8 cellular contexts compared by ENCODE assay signal in the genomic region with DNA sequence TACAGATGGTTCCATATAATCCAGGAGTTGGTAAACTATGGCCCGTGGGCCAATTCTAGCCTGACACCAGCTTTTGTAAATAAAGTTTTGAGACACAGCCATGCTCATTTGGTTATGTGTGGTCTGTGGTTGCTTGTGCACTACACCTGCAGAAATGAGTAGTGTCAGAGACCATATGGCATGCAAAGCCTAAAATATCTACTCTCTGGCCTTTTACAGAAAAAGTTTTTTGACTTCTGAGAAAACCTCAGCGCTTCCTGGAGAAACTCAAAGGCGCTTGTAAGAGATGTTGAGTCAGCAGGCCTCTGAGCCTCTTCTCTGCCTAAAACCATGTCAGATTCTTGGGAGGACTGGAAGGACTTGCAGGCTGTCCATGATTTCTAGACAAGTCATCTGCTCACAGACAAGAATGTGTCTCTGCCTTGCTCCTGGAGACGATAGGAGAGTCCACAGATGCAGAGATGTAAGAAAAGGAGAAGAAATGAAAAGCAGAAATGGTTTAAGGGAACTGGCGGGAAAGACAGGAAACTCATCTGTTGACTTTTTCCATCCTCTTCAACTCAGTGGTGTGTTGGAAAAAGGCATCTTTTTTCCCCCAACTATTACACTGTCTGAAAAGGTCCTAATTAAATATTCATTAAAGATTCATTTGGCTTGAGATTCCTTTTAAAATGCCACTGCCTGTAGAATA. TPM values are rescaled to one million over a fixed set of nuclear protein-coding genes. Genes with fewer than 3 reads are reported as not detected.
A peak's percentile ranks its signal among the peaks of the same experiment; 100 is the strongest.
DNase-seq lines count a peak whose midpoint lies in the region; ATAC-seq and TF ChIP-seq lines count a peak whose summit lies in the region.

No MANE protein-coding gene starts in this region.

- H3K27me3 Mint-ChIP-seq in natural killer cell (ENCODE audit: low read depth in 2 of 2) = no peaks in the 10 kb centered on the region

- peaks cover 91 to 96% of the 10 kb centered on the region in 2 donors for H3K4me1 Mint-ChIP-seq in natural killer cell

- H3K9me3 Mint-ChIP-seq in natural killer cell = no peaks in the 10 kb centered on the region

- peak overlapping the region; percentile 72 to 83 for H3K27ac Mint-ChIP-seq in natural killer cell

- ATAC-seq in HG03103 (IDR thresholded peaks at IDR 0.05; ENCODE audit: low read depth, unreplicated experiment) (peak; percentile 85), natural killer cell (peak; percentile 41 to 47 (median 45)), SK-N-SH treated with all-trans-retinoic acid at 6 μM for 48 hours (no peak)

- H3K36me3 Mint-ChIP-seq in natural killer cell = no peaks in the 10 kb centered on the region

- peak overlapping the region; percentile 69 for H3K4me3 Mint-ChIP-seq in natural killer cell

- no peak for TF ChIP-seq CTCF in natural killer cell (IDR thresholded peaks at IDR 0.05)

- peak; percentile 44 for DNase-seq in NOMO-1 treated with DMSO at 0.1 percent for 48 hours (lab: John Stamatoyannopoulos, UW; ENCODE audit: unreplicated experiment)
- no peak for DNase-seq in NOMO-1 treated with dmso at 0.1 percent for 144 hours (lab: John Stamatoyannopoulos, UW; ENCODE audit: unreplicated experiment)
- peak; percentile 45 for DNase-seq in activated CD4-positive, CD25-positive, alpha-beta regulatory T cell treated with anti-CD3 and anti-CD28 coated beads, Interleukin-2, amount 50 U/mL, for 16 hours (ENCODE audit: low read depth, low spot score)
- no peak for DNase-seq in natural killer cell
- no peak for DNase-seq in D341Med (ENCODE audit: low spot score)
- DNase-seq in COLO668 (lab: John Stamatoyannopoulos, UW; ENCODE audit: unreplicated experiment) = no peak

- intact Hi-C loops in natural killer cell (cut with micrococcal nuclease) = loop anchor here (5.0 to 10.0 kb wide), 5 partner anchors 33 to 785 kb away; no protein-coding TSS in a partner anchor

TF ChIP-seq in SK-N-SH treated with all-trans-retinoic acid at 6 μM for 48 hours, 23 proteins besides CTCF, POLR2A, EP300 and RAD21:
- TF ChIP-seq, protein P1, sequence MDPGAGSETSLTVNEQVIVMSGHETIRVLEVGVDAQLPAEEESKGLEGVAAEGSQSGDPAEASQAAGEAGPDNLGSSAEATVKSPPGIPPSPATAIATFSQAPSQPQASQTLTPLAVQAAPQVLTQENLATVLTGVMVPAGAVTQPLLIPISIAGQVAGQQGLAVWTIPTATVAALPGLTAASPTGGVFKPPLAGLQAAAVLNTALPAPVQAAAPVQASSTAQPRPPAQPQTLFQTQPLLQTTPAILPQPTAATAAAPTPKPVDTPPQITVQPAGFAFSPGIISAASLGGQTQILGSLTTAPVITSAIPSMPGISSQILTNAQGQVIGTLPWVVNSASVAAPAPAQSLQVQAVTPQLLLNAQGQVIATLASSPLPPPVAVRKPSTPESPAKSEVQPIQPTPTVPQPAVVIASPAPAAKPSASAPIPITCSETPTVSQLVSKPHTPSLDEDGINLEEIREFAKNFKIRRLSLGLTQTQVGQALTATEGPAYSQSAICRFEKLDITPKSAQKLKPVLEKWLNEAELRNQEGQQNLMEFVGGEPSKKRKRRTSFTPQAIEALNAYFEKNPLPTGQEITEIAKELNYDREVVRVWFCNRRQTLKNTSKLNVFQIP (CRISPR knock-in tag; IDR thresholded peaks at IDR 0.05; ENCODE audit: borderline replicate concordance, low read depth) = no peak
- TF ChIP-seq ISL1 (CRISPR knock-in tag; IDR thresholded peaks at IDR 0.05) (no peak), OSR1 (CRISPR knock-in tag; IDR thresholded peaks at IDR 0.05) (no peak), CSDC2 (CRISPR knock-in tag; IDR thresholded peaks at IDR 0.05) (no peak), TOX (CRISPR knock-in tag; IDR thresholded peaks at IDR 0.05; ENCODE audit: borderline replicate concordance) (no peak), SNAI2 (CRISPR knock-in tag; IDR thresholded peaks at IDR 0.05) (no peak), ZC3H10 (CRISPR knock-in tag; IDR thresholded peaks at IDR 0.05) (no peak), ZFP30 (CRISPR knock-in tag; IDR thresholded peaks at IDR 0.05) (no peak), TCF4 (CRISPR knock-in tag; IDR thresholded peaks at IDR 0.05; ENCODE audit: borderline replicate concordance) (no peak), ESRRG (CRISPR knock-in tag; IDR thresholded peaks at IDR 0.05) (no peak), RARB (CRISPR knock-in tag; IDR thresholded peaks at IDR 0.05) (no peak), ARNTL (CRISPR knock-in tag; IDR thresholded peaks at IDR 0.05; ENCODE audit: borderline replicate concordance, low read depth) (no peak), ZFP3 (CRISPR knock-in tag; IDR thresholded peaks at IDR 0.05) (no peak), BACH2 (CRISPR knock-in tag; IDR thresholded peaks at IDR 0.05; ENCODE audit: borderline replicate concordance) (no peak), ZNF8 (CRISPR knock-in tag; IDR thresholded peaks at IDR 0.05) (no peak), ZNF565 (CRISPR knock-in tag; conservative IDR thresholded peaks at IDR 0.05; ENCODE audit: low read depth) (no peak), PPARA (CRISPR knock-in tag; IDR thresholded peaks at IDR 0.05; ENCODE audit: borderline replicate concordance) (no peak)
- TF ChIP-seq, protein P2, sequence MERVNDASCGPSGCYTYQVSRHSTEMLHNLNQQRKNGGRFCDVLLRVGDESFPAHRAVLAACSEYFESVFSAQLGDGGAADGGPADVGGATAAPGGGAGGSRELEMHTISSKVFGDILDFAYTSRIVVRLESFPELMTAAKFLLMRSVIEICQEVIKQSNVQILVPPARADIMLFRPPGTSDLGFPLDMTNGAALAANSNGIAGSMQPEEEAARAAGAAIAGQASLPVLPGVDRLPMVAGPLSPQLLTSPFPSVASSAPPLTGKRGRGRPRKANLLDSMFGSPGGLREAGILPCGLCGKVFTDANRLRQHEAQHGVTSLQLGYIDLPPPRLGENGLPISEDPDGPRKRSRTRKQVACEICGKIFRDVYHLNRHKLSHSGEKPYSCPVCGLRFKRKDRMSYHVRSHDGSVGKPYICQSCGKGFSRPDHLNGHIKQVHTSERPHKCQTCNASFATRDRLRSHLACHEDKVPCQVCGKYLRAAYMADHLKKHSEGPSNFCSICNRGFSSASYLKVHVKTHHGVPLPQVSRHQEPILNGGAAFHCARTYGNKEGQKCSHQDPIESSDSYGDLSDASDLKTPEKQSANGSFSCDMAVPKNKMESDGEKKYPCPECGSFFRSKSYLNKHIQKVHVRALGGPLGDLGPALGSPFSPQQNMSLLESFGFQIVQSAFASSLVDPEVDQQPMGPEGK (CRISPR knock-in tag; IDR thresholded peaks at IDR 0.05; ENCODE audit: borderline replicate concordance) = no peak
- TF ChIP-seq, protein P3, sequence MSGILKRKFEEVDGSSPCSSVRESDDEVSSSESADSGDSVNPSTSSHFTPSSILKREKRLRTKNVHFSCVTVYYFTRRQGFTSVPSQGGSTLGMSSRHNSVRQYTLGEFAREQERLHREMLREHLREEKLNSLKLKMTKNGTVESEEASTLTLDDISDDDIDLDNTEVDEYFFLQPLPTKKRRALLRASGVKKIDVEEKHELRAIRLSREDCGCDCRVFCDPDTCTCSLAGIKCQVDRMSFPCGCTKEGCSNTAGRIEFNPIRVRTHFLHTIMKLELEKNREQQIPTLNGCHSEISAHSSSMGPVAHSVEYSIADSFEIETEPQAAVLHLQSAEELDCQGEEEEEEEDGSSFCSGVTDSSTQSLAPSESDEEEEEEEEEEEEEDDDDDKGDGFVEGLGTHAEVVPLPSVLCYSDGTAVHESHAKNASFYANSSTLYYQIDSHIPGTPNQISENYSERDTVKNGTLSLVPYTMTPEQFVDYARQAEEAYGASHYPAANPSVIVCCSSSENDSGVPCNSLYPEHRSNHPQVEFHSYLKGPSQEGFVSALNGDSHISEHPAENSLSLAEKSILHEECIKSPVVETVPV (CRISPR knock-in tag; IDR thresholded peaks at IDR 0.05) = no peak
- TF ChIP-seq, protein P4, sequence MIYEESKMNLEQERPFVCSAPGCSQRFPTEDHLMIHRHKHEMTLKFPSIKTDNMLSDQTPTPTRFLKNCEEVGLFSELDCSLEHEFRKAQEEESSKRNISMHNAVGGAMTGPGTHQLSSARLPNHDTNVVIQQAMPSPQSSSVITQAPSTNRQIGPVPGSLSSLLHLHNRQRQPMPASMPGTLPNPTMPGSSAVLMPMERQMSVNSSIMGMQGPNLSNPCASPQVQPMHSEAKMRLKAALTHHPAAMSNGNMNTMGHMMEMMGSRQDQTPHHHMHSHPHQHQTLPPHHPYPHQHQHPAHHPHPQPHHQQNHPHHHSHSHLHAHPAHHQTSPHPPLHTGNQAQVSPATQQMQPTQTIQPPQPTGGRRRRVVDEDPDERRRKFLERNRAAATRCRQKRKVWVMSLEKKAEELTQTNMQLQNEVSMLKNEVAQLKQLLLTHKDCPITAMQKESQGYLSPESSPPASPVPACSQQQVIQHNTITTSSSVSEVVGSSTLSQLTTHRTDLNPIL (CRISPR knock-in tag; IDR thresholded peaks at IDR 0.05; ENCODE audit: low read depth) = no peak

RNA-seq across cellular contexts. Expression of a gene that starts 5.2 kb away (rescaled TPM):
- total RNA-seq in natural killer cell = 10 to 100 TPM; 39.0 to 61.5 (median 44.3) TPM

Comparison
In these comparisons a context has a peak if more than half of its experiments do, and no peak if none do; other contexts are left out.
1. DNase-seq: peak in NOMO-1 treated with DMSO at 0.1 percent for 48 hours (single experiment) and activated CD4-positive, CD25-positive, alpha-beta regulatory T cell treated with anti-CD3 and anti-CD28 coated beads, Interleukin-2, amount 50 U/mL, for 16 hours (single experiment); none in NOMO-1 treated with dmso at 0.1 percent for 144 hours (single experiment), natural killer cell (single experiment), D341Med (single experiment) and COLO668 (single experiment).